In the genomic region with DNA sequence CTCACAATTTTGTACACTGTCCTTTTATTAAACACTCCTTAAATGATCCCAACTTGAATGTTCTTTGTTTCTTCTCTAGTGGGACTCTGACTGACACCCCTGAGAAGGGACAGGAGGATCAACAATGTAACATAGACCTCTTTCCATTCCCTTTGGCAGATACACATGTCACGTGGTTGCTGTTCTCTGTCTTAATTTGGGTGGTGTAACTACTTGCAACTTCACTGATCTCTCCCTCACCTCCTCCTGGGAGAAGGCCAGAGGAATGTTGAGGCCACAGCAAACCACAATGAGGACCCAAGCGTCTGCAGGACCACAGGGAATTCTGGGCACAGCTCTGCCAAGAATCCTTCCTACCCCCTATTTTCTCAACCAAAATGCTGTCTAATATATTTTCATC, we compare ENCODE assay signal across 13 cellular contexts.
DNase-seq lines count a peak whose midpoint lies in the region; ATAC-seq and TF ChIP-seq lines count a peak whose summit lies in the region.
"Had no signal": no experiment of that assay in that cellular context is flagged by ENCODE, and none has a peak within 500 bp of the region (broad histone marks: within the 10 kb centered on the region; RNA-seq: fewer than 3 reads in every experiment).

No MANE protein-coding gene starts in this region.

- TF ChIP-seq CTCF in RWPE2 (IDR thresholded peaks at IDR 0.05; ENCODE audit: poor library complexity, severe bottlenecking) = no peak

- no peaks in the 10 kb centered on the region for H3K36me3 ChIP-seq in RWPE2 (ENCODE audit: low read depth)

- DNase-seq in GM04504 (ENCODE audit: low read depth) = peak; percentile 55
- DNase-seq in RWPE2 (ENCODE audit: low spot score) = no peak
- DNase-seq in fibroblast of gingiva (ENCODE audit: low read depth) = peak; percentile 90
- peak; percentile 49 for DNase-seq in skeletal muscle cell (ENCODE audit: low read depth)
- DNase-seq in stimulated activated CD4-positive, alpha-beta T cell treated with anti-CD3 and anti-CD28 coated beads, Interleukin-15, amount 100 ng/mL, for 24 hours = no peak
- DNase-seq in NCI-H128 (lab: John Stamatoyannopoulos, UW; ENCODE audit: unreplicated experiment) = no peak
- DNase-seq: activated CD8-positive, alpha-beta memory T cell treated with anti-CD3 and anti-CD28 coated beads, Interleukin-2, amount 10 ng/mL, durations not matched to agents 7 days and 5 days; activated naive CD4-positive, alpha-beta T cell; NCI-H1436 treated with DMSO at 0.1 percent for 48 hours; NCI-H510A; stimulated activated CD4-positive, alpha-beta T cell treated with anti-CD3 and anti-CD28 coated beads, Interleukin-4, amount 100 ng/mL, for 1 hour; SW 1271 had no signal

- no peaks in the 10 kb centered on the region for H3K9me3 ChIP-seq in RWPE2 (ENCODE audit: severe bottlenecking)

- no peak overlapping the region for H3K27ac ChIP-seq in RWPE2 (ENCODE audit: poor library complexity, severe bottlenecking)

- H3K4me1 ChIP-seq in RWPE2 (ENCODE audit: insufficient read depth, poor library complexity, severe bottlenecking) = peaks cover 18% of the 10 kb centered on the region

- H3K4me3 ChIP-seq in RWPE2 (ENCODE audit: severe bottlenecking) (no peak overlapping the region), skeletal muscle cell (ENCODE audit: low read depth, low read length) (no peak overlapping the region)

- no peaks in the 10 kb centered on the region for H3K27me3 ChIP-seq in RWPE2 (ENCODE audit: insufficient read depth, poor library complexity, severe bottlenecking)

- ATAC-seq in RWPE2 (ENCODE audit: low read depth) = peak; percentile 36; the same call in 1 of the 3 replicates
- ATAC-seq in HG03442 (IDR thresholded peaks at IDR 0.05; ENCODE audit: unreplicated experiment) = no peak
- ATAC-seq: activated CD8-positive, alpha-beta memory T cell treated with anti-CD3 and anti-CD28 coated beads, Interleukin-2, amount 10 ng/mL, durations not matched to agents 7 days and 5 days had no signal

Comparison
In these comparisons a context has a peak if more than half of its experiments do, and no peak if none do; other contexts are left out.
1. DNase-seq: peak in GM04504 (single experiment), fibroblast of gingiva (single experiment) and skeletal muscle cell (single experiment); none in RWPE2 (single experiment), stimulated activated CD4-positive, alpha-beta T cell treated with anti-CD3 and anti-CD28 coated beads, Interleukin-15, amount 100 ng/mL, for 24 hours (single experiment) and NCI-H128 (single experiment).